ENCODE assay signal across 8 cellular contexts in the genomic region with DNA sequence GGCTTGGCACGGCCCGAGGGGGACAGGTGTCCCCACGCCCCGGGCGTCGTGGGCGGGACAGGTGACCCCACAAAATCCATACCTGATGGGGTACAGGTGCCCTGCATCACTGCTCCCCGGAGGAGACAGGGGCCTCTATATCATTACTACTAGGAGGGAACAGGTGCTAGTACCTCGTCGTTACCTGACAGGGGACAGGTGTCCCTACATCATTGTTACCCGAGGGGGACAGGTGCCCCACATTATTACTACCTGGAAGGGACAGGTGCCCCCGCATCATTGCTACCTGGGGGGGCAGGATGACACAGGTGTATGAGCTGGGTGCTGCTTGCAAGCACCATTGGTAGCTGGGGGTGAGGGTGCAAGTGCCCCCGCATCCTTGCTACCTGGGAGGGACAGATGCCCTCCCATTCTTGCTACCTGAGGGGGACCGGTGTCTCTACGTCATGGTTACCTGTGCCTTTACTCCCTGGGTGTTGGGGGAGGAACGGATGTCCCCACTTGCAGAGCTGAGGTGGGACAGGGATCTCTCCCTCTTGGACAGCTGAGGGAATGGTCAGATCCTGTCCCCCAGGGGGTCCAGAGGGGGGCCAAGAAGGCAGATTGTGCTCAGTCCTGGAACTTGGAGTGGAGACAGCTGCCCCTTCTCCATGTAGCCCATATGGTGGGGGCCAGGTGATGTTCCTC. TPM values are rescaled to one million over a fixed set of nuclear protein-coding genes. Genes with fewer than 3 reads are reported as not detected.
DNase-seq lines count a peak whose midpoint lies in the region; ATAC-seq, FAIRE-seq and TF ChIP-seq lines count a peak whose summit lies in the region.

No MANE protein-coding gene starts in this region.

- intact Hi-C loops in MCF 10A (cut with micrococcal nuclease) (no loop called here), adrenal gland (cut with DNase I) (no loop called here)

- H3K27me3 ChIP-seq in mucosa of rectum (ENCODE audit: control insufficient read depth in 2 of 2, insufficient read depth in 2 of 2, low read length in 2 of 2), result no peaks in the 10 kb centered on the region
- no peaks in the 10 kb centered on the region for H3K27me3 ChIP-seq in adrenal gland

- no peak overlapping the region for H3K27ac ChIP-seq in mucosa of rectum (ENCODE audit: low read depth in 2 of 2, low read length in 2 of 2)
- H3K27ac ChIP-seq in adrenal gland, result peak overlapping the region in 1 of 5 donors; percentile 93

- no peaks in the 10 kb centered on the region for H3K9me3 Mint-ChIP-seq in MCF 10A (ENCODE audit: unreplicated experiment)

- 18 to 42% (median 28%) methylated on average over 2 to 16 of the region's 16 CpGs for WGBS in adrenal gland, 4 donors

- no peak for FAIRE-seq in urothelium cell line (lab: Jason Lieb, UNC)

- CTCF ChIA-PET in MCF 10A (lab: Yijun Ruan, JAX), result interaction anchor here (0.6 kb wide), 1 partner anchor 60 kb away, joined by 3 read pairs; no protein-coding TSS in a partner anchor

- DNase-seq in MCF 10A (ENCODE audit: unreplicated experiment) (no peak), urothelium cell line (ENCODE audit: low spot score) (no peak), GM19238 (ENCODE audit: insufficient read length, low spot score) (no peak), adrenal gland (no peak)

- H3K27ac Mint-ChIP-seq in MCF 10A (ENCODE audit: low read depth, unreplicated experiment), result peak overlapping the region; percentile 87

- TF ChIP-seq CTCF in MCF 10A (IDR thresholded peaks at IDR 0.05; ENCODE audit: unreplicated experiment) (no peak), adrenal gland (IDR thresholded peaks at IDR 0.05) (no peak)

- H3K4me1 Mint-ChIP-seq in MCF 10A (ENCODE audit: insufficient read depth, unreplicated experiment), result peaks cover 20% of the 10 kb centered on the region

- H3K4me1 ChIP-seq in mucosa of rectum (ENCODE audit: control insufficient read depth in 2 of 2, insufficient read depth in 2 of 2, low read length in 2 of 2), result peaks cover 8 to 9% of the 10 kb centered on the region in 2 donors
- peaks cover 0 to 15% of the 10 kb centered on the region in 2 donors for H3K4me1 ChIP-seq in adrenal gland (replicated peaks in 1 of 2)

- H3K4me3 Mint-ChIP-seq in MCF 10A (ENCODE audit: unreplicated experiment), result peak overlapping the region; percentile 80

- H3K36me3 ChIP-seq in mucosa of rectum (ENCODE audit: control insufficient read depth in 2 of 2, insufficient read depth in 2 of 2, low read length in 2 of 2), result no peaks in the 10 kb centered on the region
- no peaks in the 10 kb centered on the region for H3K36me3 ChIP-seq in adrenal gland (replicated peaks in 1 of 2)

- peak overlapping the region; percentile 61 to 72 for H3K9ac ChIP-seq in mucosa of rectum (ENCODE audit: low read depth in 1 of 2, low read length in 2 of 2)

- no peak for TF ChIP-seq POLR2A in adrenal gland (IDR thresholded peaks at IDR 0.05)

- H3K9me3 ChIP-seq in mucosa of rectum (ENCODE audit: control insufficient read depth in 2 of 2, low read length in 2 of 2) (no peaks in the 10 kb centered on the region), adrenal gland (replicated peaks in 1 of 3) (no peaks in the 10 kb centered on the region)

- no TSS peak for BruUV-seq in MCF 10A (replicated peaks; lab: Mats Ljungman, UMichigan)

- POLR2A ChIA-PET in MCF 10A (lab: Yijun Ruan, JAX), result interaction anchor here (0.6 kb wide), 1 partner anchor 149 kb away, joined by 3 read pairs; no protein-coding TSS in a partner anchor

- no peaks in the 10 kb centered on the region for H3K27me3 Mint-ChIP-seq in MCF 10A (ENCODE audit: insufficient read depth, unreplicated experiment)

- H3K36me3 Mint-ChIP-seq in MCF 10A (ENCODE audit: insufficient read depth, unreplicated experiment), result no peaks in the 10 kb centered on the region

- peak; percentile 4 for ATAC-seq in GM19324 (IDR thresholded peaks at IDR 0.05; ENCODE audit: low FRiP score, unreplicated experiment)
- ATAC-seq in HG03457 (IDR thresholded peaks at IDR 0.05; ENCODE audit: unreplicated experiment), result peak; percentile 12
- no peak for ATAC-seq in HG02852 (IDR thresholded peaks at IDR 0.05; ENCODE audit: unreplicated experiment)

- H3K4me3 ChIP-seq in mucosa of rectum (ENCODE audit: low read length in 2 of 2), result peak overlapping the region; percentile 79 to 84
- H3K4me3 ChIP-seq in adrenal gland, result peak overlapping the region in 2 of 4 donors; percentile 32 to 78

RNA-seq across cellular contexts. Expression of a gene that starts 0.6 kb away (rescaled TPM):
- total RNA-seq in MCF 10A (2022) (8.6 and 11.1 TPM in 2 replicates), adrenal gland (10 to 100 TPM in 6 of 8 donors, 1 to 10 TPM in 2; 6.0 to 22.5 (median 10.3) TPM)
- polyA plus RNA-seq in adrenal gland, result 10 to 100 TPM in 2 of 3 donors, 1 to 10 TPM in 1; 4.6 to 38.1 (median 18.1) TPM

RNA-seq across cellular contexts. Expression of a gene that starts 47.3 kb away (rescaled TPM):
- 6.6 and 8.9 TPM in 2 replicates for total RNA-seq in MCF 10A (2022)
- 10 to 100 TPM in 3 of 8 donors, 1 to 10 TPM in 5; 4.8 to 15.2 (median 9.4) TPM for total RNA-seq in adrenal gland
- polyA plus RNA-seq in adrenal gland, result 1 to 10 TPM; 1.7 to 5.1 (median 3.7) TPM
